Comparison of ENCODE assay signal across 37 cellular contexts in genomic region chr20:48984575-48985219, GRCh38.
DNase-seq lines count a peak whose midpoint lies in the region; ATAC-seq and TF ChIP-seq lines count a peak whose summit lies in the region.
"Had no signal": no experiment of that assay in that cellular context is flagged by ENCODE, and none has a peak within 500 bp of the region (broad histone marks: within the 10 kb centered on the region; RNA-seq: fewer than 3 reads in every experiment).

No MANE protein-coding gene starts in this region.

- H3K27ac ChIP-seq in PC-9 (peak overlapping the region; percentile 56; the same call in 1 of the 2 replicates), uterus (no peak overlapping the region)
- H3K27ac ChIP-seq: cardiac muscle cell, colonic mucosa, esophagus muscularis mucosa, HL-60, lower lobe of right lung, parathyroid adenoma, suprapubic skin, VCaP had no signal

- no peaks in the 10 kb centered on the region for H3K79me2 ChIP-seq in PC-9 (ENCODE audit: low read depth)

- H3K4me2 ChIP-seq in PC-9, result no peak overlapping the region

- peaks cover 6% of the 10 kb centered on the region for H4K20me1 ChIP-seq in PC-9 (ENCODE audit: insufficient read depth)

- H3K4me3 Mint-ChIP-seq in activated CD8-positive, alpha-beta memory T cell treated with anti-CD3 and anti-CD28 coated beads, Interleukin-2, amount 10 ng/mL, durations not matched to agents 7 days and 5 days, result no peak overlapping the region
- H3K4me3 Mint-ChIP-seq: activated CD4-positive, alpha-beta T cell treated with anti-CD3 and anti-CD28 coated beads for 36 hours; activated CD8-positive, alpha-beta T cell treated with anti-CD3 and anti-CD28 coated beads, Interleukin-2, amount 10 ng/mL, durations not matched to agents 7 days and 5 days; CD8-positive, alpha-beta memory T cell; effector memory CD8-positive, alpha-beta T cell; nephron had no signal

- H3K9me2 ChIP-seq in PC-9 (ENCODE audit: insufficient read depth), result no peaks in the 10 kb centered on the region

- peaks cover 35% of the 10 kb centered on the region; the same call in 1 of the 2 replicates for H3F3A ChIP-seq in PC-9 (ENCODE audit: insufficient read depth, low read depth)

- H3K36me3 ChIP-seq in PC-9 (ENCODE audit: low read depth) (peaks cover 58% of the 10 kb centered on the region), uterus (no peaks in the 10 kb centered on the region)

- H3K27me3 ChIP-seq in PC-9 (ENCODE audit: insufficient read depth, low read depth), result no peaks in the 10 kb centered on the region
- H3K27me3 ChIP-seq in uterus, result no peaks in the 10 kb centered on the region
- H3K27me3 ChIP-seq: BE2C, cardiac muscle cell, colonic mucosa, esophagus muscularis mucosa, suprapubic skin had no signal

- H3K36me3 Mint-ChIP-seq in activated CD8-positive, alpha-beta memory T cell treated with anti-CD3 and anti-CD28 coated beads, Interleukin-2, amount 10 ng/mL, durations not matched to agents 7 days and 5 days, result peaks cover 38% of the 10 kb centered on the region

- CTCF ChIA-PET in PC-9 (lab: Charles Lee), result no interaction called here
- CTCF ChIA-PET in activated CD8-positive, alpha-beta memory T cell treated with anti-CD3 and anti-CD28 coated beads, Interleukin-2, amount 10 ng/mL, durations not matched to agents 7 days and 5 days (lab: Charles Lee), result no interaction called here

- no peaks in the 10 kb centered on the region for H3K4me1 Mint-ChIP-seq in activated CD8-positive, alpha-beta memory T cell treated with anti-CD3 and anti-CD28 coated beads, Interleukin-2, amount 10 ng/mL, durations not matched to agents 7 days and 5 days
- H3K4me1 Mint-ChIP-seq: activated CD4-positive, alpha-beta T cell treated with anti-CD3 and anti-CD28 coated beads for 36 hours; nephron had no signal

- no peaks in the 10 kb centered on the region for H3K27me3 Mint-ChIP-seq in activated CD8-positive, alpha-beta memory T cell treated with anti-CD3 and anti-CD28 coated beads, Interleukin-2, amount 10 ng/mL, durations not matched to agents 7 days and 5 days
- H3K27me3 Mint-ChIP-seq: activated CD4-positive, alpha-beta T cell treated with anti-CD3 and anti-CD28 coated beads for 36 hours; CD8-positive, alpha-beta memory T cell; effector memory CD8-positive, alpha-beta T cell had no signal

- H3K4me3 ChIP-seq in PC-9 (no peak overlapping the region), uterus (no peak overlapping the region)
- H3K4me3 ChIP-seq: cardiac muscle cell, colonic mucosa, esophagus muscularis mucosa, GM12878, lower lobe of right lung, suprapubic skin had no signal

- no peaks in the 10 kb centered on the region for H3K9me3 Mint-ChIP-seq in activated CD8-positive, alpha-beta memory T cell treated with anti-CD3 and anti-CD28 coated beads, Interleukin-2, amount 10 ng/mL, durations not matched to agents 7 days and 5 days (ENCODE audit: low read depth)
- H3K9me3 Mint-ChIP-seq: activated T-helper 2 cell treated with anti-CD3 and anti-CD28 coated beads, Interferon-gamma antibody, Interleukin-2, Interleukin-4, amounts not matched to agents 10 μg/mL and 5 μg/mL and 100 μg/mL, durations not matched to agents 14 hours and 24 hours and 36 hours; CD8-positive, alpha-beta memory T cell; effector memory CD8-positive, alpha-beta T cell had no signal

- no peak overlapping the region for H2AFZ ChIP-seq in PC-9
- H2AFZ ChIP-seq: parathyroid adenoma had no signal

- no peak for ATAC-seq in activated CD8-positive, alpha-beta memory T cell treated with anti-CD3 and anti-CD28 coated beads, Interleukin-2, amount 10 ng/mL, durations not matched to agents 7 days and 5 days
- no peak for ATAC-seq in HG03175 (IDR thresholded peaks at IDR 0.05; ENCODE audit: unreplicated experiment)
- ATAC-seq: activated CD4-positive, alpha-beta T cell treated with anti-CD3 and anti-CD28 coated beads for 36 hours; activated CD8-positive, alpha-beta T cell treated with anti-CD3 and anti-CD28 coated beads, Interleukin-2, amount 10 ng/mL, durations not matched to agents 7 days and 5 days; effector memory CD8-positive, alpha-beta T cell; GM12878; lower lobe of right lung had no signal

- intact Hi-C loops in PC-9 (cut with micrococcal nuclease; ENCODE audit: unreplicated experiment), result loop anchor here (5.0 kb wide), 2 partner anchors 327 to 347 kb away; no protein-coding TSS in a partner anchor
- intact Hi-C loops in uterus (cut with DNase I; ENCODE audit: low total_unique reads), result no loop called here

- TF ChIP-seq POLR2A in uterus (IDR thresholded peaks at IDR 0.05), result no peak

- POLR2A ChIA-PET in PC-9 (lab: Charles Lee; ENCODE audit: unreplicated experiment), result interaction anchor here (0.7 kb wide), 1 partner anchor 259 kb away, joined by 3 read pairs; no protein-coding TSS in a partner anchor

- no peak for TF ChIP-seq CTCF in PC-9 (conservative IDR thresholded peaks at IDR 0.05)
- TF ChIP-seq CTCF in uterus (IDR thresholded peaks at IDR 0.05), result no peak

- H3K4me1 ChIP-seq in PC-9 (replicated peaks; ENCODE audit: insufficient read depth), result peaks cover 18% of the 10 kb centered on the region
- no peaks in the 10 kb centered on the region for H3K4me1 ChIP-seq in uterus
- H3K4me1 ChIP-seq: colonic mucosa, lower lobe of right lung, parathyroid adenoma, suprapubic skin had no signal

- H3K9me3 ChIP-seq in PC-9 (ENCODE audit: insufficient read depth, low read depth) (no peaks in the 10 kb centered on the region), uterus (no peaks in the 10 kb centered on the region)
- H3K9me3 ChIP-seq: colonic mucosa, lower lobe of right lung, suprapubic skin had no signal

- no peak overlapping the region for H3K27ac Mint-ChIP-seq in activated CD8-positive, alpha-beta memory T cell treated with anti-CD3 and anti-CD28 coated beads, Interleukin-2, amount 10 ng/mL, durations not matched to agents 7 days and 5 days
- H3K27ac Mint-ChIP-seq: activated CD4-positive, alpha-beta T cell treated with anti-CD3 and anti-CD28 coated beads for 36 hours; activated CD8-positive, alpha-beta T cell treated with anti-CD3 and anti-CD28 coated beads, Interleukin-2, amount 10 ng/mL, durations not matched to agents 7 days and 5 days; activated T-helper 2 cell treated with anti-CD3 and anti-CD28 coated beads, Interferon-gamma antibody, Interleukin-2, Interleukin-4, amounts not matched to agents 10 μg/mL and 5 μg/mL and 100 μg/mL, durations not matched to agents 14 hours and 24 hours and 36 hours; effector memory CD8-positive, alpha-beta T cell had no signal

- DNase-seq in A172 (ENCODE audit: low spot score) (peak; percentile 27), PC-9 (no peak), dermis blood vessel endothelial cell (peak; percentile 30), myocyte (ENCODE audit: low read depth) (peak; percentile 3), NCI-H146 treated with DMSO at 0.1 percent for 48 hours (lab: John Stamatoyannopoulos, UW; ENCODE audit: unreplicated experiment) (no peak), uterus (no peak)
- DNase-seq in activated CD8-positive, alpha-beta memory T cell treated with anti-CD3 and anti-CD28 coated beads, Interleukin-2, amount 10 ng/mL, durations not matched to agents 7 days and 5 days, result no peak
- DNase-seq: activated CD4-positive, alpha-beta T cell treated with anti-CD3 and anti-CD28 coated beads for 36 hours; activated CD8-positive, alpha-beta T cell treated with anti-CD3 and anti-CD28 coated beads, Interleukin-2, amount 10 ng/mL, durations not matched to agents 7 days and 5 days; activated naive CD4-positive, alpha-beta T cell treated with anti-CD3 and anti-CD28 coated beads, Interleukin-2, amount 50 U/mL, for 16 hours; amniotic stem cell; BE2C; CD8-positive, alpha-beta memory T cell; colonic mucosa; DMS153; effector memory CD8-positive, alpha-beta T cell; foreskin fibroblast; Kasumi-1; lower lobe of right lung; NCI-H1417; NCI-H2029 treated with DMSO at 0.1 percent for 48 hours; NCI-H2227 treated with DMSO at 0.1 percent for 48 hours; NCI-H526 treated with DMSO at 0.1 percent for 48 hours; NK-92 treated with Interleukin-12 subunit alpha and Interleukin-12 subunit beta, amount 100 ng/mL, for 24 hours; Right ventricle myocardium superior; small intestine; stimulated activated naive CD4-positive, alpha-beta T cell had no signal

- BruUV-seq in PC-9 (replicated peaks; lab: Mats Ljungman, UMichigan), result no TSS peak

Comparison
In these comparisons a context has a peak if more than half of its experiments do, and no peak if none do; other contexts are left out.
1. DNase-seq: peak in A172 (single experiment), dermis blood vessel endothelial cell (single experiment) and myocyte (single experiment); none in PC-9 (0 of 2), activated CD8-positive, alpha-beta memory T cell treated with anti-CD3 and anti-CD28 coated beads, Interleukin-2, amount 10 ng/mL, durations not matched to agents 7 days and 5 days (single experiment), NCI-H146 treated with DMSO at 0.1 percent for 48 hours (single experiment) and uterus (0 of 2).